Comparison of ENCODE assay signal across 1 cellular context in the genomic region with DNA sequence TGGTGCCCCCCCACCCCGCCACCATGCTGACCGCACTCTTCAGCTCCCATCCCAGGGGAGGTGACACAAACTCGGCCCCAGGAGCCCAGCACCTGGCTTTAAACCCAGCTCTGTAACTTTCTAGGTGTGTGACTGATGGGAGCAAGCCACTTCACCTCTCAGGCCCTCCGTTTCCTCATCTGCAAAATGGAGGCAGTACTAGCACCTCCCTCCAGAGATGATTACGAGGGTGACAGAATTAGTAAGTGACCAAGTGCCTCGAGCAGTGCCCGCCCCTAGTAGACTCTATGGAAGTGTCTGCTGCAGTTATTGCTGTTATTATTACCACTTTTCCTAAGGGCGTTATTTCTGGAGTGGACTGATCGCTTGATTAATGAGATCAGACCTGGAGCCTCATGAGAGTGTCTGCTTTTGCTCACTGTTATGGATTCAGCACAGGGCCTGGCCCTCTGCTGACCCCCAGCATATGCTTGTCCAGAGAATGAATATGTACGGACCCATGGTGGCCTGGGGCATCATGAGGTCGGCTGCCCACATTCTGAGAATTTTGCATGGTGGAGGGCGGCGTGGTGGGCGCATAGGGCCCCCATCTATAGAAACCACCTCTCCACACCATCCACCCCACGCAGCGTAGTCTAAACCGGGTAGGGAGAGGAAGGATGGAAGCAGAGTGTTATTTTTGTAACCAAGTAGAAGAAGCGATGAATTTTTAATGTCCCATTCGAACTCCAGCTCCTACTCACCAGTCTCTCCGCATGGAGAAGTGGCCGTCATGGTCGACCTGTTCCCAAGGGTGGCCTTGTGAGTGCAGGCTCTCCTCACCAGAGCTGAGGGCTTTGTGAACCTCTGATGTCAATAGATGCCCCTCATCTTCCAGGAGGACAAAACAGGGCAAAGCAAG.
TF ChIP-seq lines count a peak whose summit lies in the region.

No MANE protein-coding gene starts in this region.

TF ChIP-seq in SK-N-SH, 30 proteins besides CTCF, POLR2A, EP300 and RAD21 (continued from another document):
- TF ChIP-seq ZBTB33 (IDR thresholded peaks at IDR 0.05; ENCODE audit: borderline replicate concordance, low read depth) (no peak), JUND (IDR thresholded peaks at IDR 0.05) (no peak), TCF12 (IDR thresholded peaks at IDR 0.05) (no peak), SMC3 (IDR thresholded peaks at IDR 0.05; ENCODE audit: low read depth, low read length) (no peak), CHD2 (IDR thresholded peaks at IDR 0.05; ENCODE audit: low read length, partially characterized antibody) (no peak), SIN3A (IDR thresholded peaks at IDR 0.05; ENCODE audit: borderline replicate concordance, low read depth, low read length) (no peak), RXRA (IDR thresholded peaks at IDR 0.05; ENCODE audit: borderline replicate concordance, low read depth) (no peak)
